ENCODE assay signal across 1 cellular context in the genomic region with DNA sequence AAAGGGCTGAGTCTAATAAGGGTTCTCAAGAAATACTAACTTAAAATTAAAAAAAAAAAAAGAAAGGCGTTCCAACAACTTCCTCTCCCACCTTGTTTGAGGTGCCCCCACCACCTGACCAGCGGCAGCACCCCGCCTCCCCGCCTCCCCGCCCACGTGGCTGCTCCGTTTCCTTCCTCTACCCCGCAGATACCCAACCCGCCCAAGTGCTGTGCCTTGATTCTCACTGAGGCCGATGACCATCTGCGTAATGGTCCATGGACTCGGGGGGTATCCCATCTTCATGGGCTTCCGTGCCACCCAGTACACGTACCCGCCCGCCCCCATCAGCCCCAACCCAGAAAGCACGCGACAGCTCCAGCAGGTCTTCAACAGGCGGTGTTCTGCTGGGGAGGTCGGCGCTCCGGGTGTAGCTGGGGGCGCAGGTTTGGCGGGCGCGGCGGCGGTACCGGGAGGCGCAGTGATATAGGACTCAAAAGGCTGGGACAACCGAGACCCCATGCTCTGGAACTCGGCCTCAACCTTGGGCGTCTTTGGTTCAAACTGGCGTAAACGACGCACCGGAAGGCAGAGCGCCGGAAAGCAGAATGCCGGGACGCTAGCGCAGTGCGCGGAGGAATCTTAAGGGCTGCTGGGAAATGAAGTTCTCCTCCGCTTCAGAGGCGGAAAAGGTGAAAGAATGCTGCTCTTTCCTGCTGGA.
TF ChIP-seq lines count a peak whose summit lies in the region.

A gene with protein sequence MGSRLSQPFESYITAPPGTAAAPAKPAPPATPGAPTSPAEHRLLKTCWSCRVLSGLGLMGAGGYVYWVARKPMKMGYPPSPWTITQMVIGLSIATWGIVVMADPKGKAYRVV (minus strand): TSS at position 545 of the 700 bp plus-strand sequence. CDS start 44 bp downstream, at position 501.

TF ChIP-seq in K562, 482 proteins besides CTCF, POLR2A, EP300 and RAD21 (continued from another document):
- TF ChIP-seq, protein P1, sequence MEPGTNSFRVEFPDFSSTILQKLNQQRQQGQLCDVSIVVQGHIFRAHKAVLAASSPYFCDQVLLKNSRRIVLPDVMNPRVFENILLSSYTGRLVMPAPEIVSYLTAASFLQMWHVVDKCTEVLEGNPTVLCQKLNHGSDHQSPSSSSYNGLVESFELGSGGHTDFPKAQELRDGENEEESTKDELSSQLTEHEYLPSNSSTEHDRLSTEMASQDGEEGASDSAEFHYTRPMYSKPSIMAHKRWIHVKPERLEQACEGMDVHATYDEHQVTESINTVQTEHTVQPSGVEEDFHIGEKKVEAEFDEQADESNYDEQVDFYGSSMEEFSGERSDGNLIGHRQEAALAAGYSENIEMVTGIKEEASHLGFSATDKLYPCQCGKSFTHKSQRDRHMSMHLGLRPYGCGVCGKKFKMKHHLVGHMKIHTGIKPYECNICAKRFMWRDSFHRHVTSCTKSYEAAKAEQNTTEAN (CRISPR knock-in tag; IDR thresholded peaks at IDR 0.05), result no peak
- TF ChIP-seq KAT7 (CRISPR knock-in tag; IDR thresholded peaks at IDR 0.05; ENCODE audit: borderline replicate concordance) (no peak), POLR2B (IDR thresholded peaks at IDR 0.05; ENCODE audit: low read depth, partially characterized antibody) (peak; percentile 46), FOS (IDR thresholded peaks at IDR 0.05; ENCODE audit: extremely low read depth, insufficient read length) (no peak), OTX1 (CRISPR knock-in tag; IDR thresholded peaks at IDR 0.05) (no peak), BACH1 (tag; IDR thresholded peaks at IDR 0.05) (no peak), TAF1 (IDR thresholded peaks at IDR 0.05; ENCODE audit: control insufficient read depth, extremely low read depth, insufficient read depth, low read length, severe bottlenecking) (peak; percentile 66), JUN (IDR thresholded peaks at IDR 0.05; ENCODE audit: borderline replicate concordance, low read depth, low read length) (no peak), JUN (CRISPR knock-in tag; IDR thresholded peaks at IDR 0.05; ENCODE audit: borderline replicate concordance) (no peak), KLF10 (CRISPR knock-in tag; IDR thresholded peaks at IDR 0.05) (no peak), WHSC1 (IDR thresholded peaks at IDR 0.05; ENCODE audit: low read length) (no peak), CBX3 (IDR thresholded peaks at IDR 0.05; ENCODE audit: borderline replicate concordance in 1 of 2, low read length in 2 of 2) (no peak), ZC3H11A (IDR thresholded peaks at IDR 0.05; ENCODE audit: low read depth, low read length) (no peak), RBM25 (IDR thresholded peaks at IDR 0.05; ENCODE audit: low read depth, low read length, severe bottlenecking) (no peak), LARP7 (IDR thresholded peaks at IDR 0.05) (no peak), ETV1 (tag; conservative IDR thresholded peaks at IDR 0.05; ENCODE audit: low read depth) (no peak), CHD2 (IDR thresholded peaks at IDR 0.05; ENCODE audit: low read depth, low read length) (no peak), FOXJ3 (CRISPR knock-in tag; IDR thresholded peaks at IDR 0.05) (no peak), HCFC1 (IDR thresholded peaks at IDR 0.05; ENCODE audit: low read depth, low read length) (peak; percentile 91), IFI16 (CRISPR knock-in tag; IDR thresholded peaks at IDR 0.05) (no peak), PHB (CRISPR knock-in tag; IDR thresholded peaks at IDR 0.05) (no peak), HOXB6 (CRISPR knock-in tag; IDR thresholded peaks at IDR 0.05; ENCODE audit: borderline replicate concordance) (no peak), CXXC5 (CRISPR knock-in tag; IDR thresholded peaks at IDR 0.05) (peak; percentile 79), PML (IDR thresholded peaks at IDR 0.05; ENCODE audit: low read length) (no peak), STAT5A (IDR thresholded peaks at IDR 0.05; ENCODE audit: borderline replicate concordance, low read length) (no peak)
- TF ChIP-seq, protein P2, sequence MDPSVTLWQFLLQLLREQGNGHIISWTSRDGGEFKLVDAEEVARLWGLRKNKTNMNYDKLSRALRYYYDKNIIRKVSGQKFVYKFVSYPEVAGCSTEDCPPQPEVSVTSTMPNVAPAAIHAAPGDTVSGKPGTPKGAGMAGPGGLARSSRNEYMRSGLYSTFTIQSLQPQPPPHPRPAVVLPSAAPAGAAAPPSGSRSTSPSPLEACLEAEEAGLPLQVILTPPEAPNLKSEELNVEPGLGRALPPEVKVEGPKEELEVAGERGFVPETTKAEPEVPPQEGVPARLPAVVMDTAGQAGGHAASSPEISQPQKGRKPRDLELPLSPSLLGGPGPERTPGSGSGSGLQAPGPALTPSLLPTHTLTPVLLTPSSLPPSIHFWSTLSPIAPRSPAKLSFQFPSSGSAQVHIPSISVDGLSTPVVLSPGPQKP (CRISPR knock-in tag; IDR thresholded peaks at IDR 0.05), result no peak
- TF ChIP-seq, protein P3, sequence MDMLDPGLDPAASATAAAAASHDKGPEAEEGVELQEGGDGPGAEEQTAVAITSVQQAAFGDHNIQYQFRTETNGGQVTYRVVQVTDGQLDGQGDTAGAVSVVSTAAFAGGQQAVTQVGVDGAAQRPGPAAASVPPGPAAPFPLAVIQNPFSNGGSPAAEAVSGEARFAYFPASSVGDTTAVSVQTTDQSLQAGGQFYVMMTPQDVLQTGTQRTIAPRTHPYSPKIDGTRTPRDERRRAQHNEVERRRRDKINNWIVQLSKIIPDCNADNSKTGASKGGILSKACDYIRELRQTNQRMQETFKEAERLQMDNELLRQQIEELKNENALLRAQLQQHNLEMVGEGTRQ (CRISPR knock-in tag; IDR thresholded peaks at IDR 0.05), result peak; percentile 38; the same call in 1 of the 2 replicates
- TF ChIP-seq, protein P4, sequence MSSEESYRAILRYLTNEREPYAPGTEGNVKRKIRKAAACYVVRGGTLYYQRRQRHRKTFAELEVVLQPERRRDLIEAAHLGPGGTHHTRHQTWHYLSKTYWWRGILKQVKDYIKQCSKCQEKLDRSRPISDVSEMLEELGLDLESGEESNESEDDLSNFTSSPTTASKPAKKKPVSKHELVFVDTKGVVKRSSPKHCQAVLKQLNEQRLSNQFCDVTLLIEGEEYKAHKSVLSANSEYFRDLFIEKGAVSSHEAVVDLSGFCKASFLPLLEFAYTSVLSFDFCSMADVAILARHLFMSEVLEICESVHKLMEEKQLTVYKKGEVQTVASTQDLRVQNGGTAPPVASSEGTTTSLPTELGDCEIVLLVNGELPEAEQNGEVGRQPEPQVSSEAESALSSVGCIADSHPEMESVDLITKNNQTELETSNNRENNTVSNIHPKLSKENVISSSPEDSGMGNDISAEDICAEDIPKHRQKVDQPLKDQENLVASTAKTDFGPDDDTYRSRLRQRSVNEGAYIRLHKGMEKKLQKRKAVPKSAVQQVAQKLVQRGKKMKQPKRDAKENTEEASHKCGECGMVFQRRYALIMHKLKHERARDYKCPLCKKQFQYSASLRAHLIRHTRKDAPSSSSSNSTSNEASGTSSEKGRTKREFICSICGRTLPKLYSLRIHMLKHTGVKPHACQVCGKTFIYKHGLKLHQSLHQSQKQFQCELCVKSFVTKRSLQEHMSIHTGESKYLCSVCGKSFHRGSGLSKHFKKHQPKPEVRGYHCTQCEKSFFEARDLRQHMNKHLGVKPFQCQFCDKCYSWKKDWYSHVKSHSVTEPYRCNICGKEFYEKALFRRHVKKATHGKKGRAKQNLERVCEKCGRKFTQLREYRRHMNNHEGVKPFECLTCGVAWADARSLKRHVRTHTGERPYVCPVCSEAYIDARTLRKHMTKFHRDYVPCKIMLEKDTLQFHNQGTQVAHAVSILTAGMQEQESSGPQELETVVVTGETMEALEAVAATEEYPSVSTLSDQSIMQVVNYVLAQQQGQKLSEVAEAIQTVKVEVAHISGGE (CRISPR knock-in tag; IDR thresholded peaks at IDR 0.05), result peak in 1 of 3 experiments; percentile 72; a peak in 2 of 6 replicates
- TF ChIP-seq, protein P5, sequence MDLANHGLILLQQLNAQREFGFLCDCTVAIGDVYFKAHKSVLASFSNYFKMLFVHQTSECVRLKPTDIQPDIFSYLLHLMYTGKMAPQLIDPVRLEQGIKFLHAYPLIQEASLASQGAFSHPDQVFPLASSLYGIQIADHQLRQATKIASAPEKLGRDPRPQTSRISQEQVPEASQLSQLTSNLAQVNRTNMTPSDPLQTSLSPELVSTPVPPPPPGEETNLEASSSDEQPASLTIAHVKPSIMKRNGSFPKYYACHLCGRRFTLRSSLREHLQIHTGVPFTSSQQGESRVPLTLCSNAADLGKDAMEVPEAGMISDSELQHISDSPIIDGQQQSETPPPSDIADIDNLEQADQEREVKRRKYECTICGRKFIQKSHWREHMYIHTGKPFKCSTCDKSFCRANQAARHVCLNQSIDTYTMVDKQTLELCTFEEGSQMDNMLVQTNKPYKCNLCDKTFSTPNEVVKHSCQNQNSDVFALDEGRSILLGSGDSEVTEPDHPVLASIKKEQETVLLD (IDR thresholded peaks at IDR 0.05), result peak; percentile 66
